Comparison of ENCODE assay signal across 24 cellular contexts in genomic region chr1:156880473-156880872, GRCh38. TPM values are rescaled to one million over a fixed set of nuclear protein-coding genes. Genes with fewer than 3 reads are reported as not detected.
"Had no signal": no experiment of that assay in that cellular context is flagged by ENCODE, and none has a peak within 500 bp of the region (broad histone marks: within the 10 kb centered on the region; RNA-seq: fewer than 3 reads in every experiment).

No MANE protein-coding gene starts in this region.

- DNase-seq: effector memory CD4-positive, alpha-beta T cell; gastrocnemius medialis; immature natural killer cell; kidney; left cardiac atrium; left ventricle myocardium inferior; lower lobe of right lung; midbrain; naive B cell; psoas muscle; retina; right lobe of liver; stimulated activated CD4-positive, alpha-beta T cell treated with anti-CD3 and anti-CD28 coated beads, Interleukin-4, amount 100 ng/mL, for 4 hours; stimulated activated naive B cell treated with anti-CD40 and anti-IgM and Interleukin-4, amounts not matched to agents 10 μg/mL and 1 μg/mL and 100 μg/mL, for 72 hours; stimulated activated naive CD8-positive, alpha-beta T cell treated with anti-CD3 and anti-CD28 coated beads, Interleukin-15, amount 100 ng/mL, for 72 hours; testis; upper lobe of right lung had no signal

- H3K9me3 ChIP-seq: esophagus muscularis mucosa, gastrocnemius medialis, left ventricle myocardium inferior, lower lobe of right lung, psoas muscle, right lobe of liver, testis, tibial nerve, upper lobe of right lung, vagina had no signal

- ATAC-seq: gastrocnemius medialis; left cardiac atrium; lower lobe of right lung; psoas muscle; right lobe of liver; stimulated activated naive B cell treated with anti-CD40 and anti-IgM and Interleukin-4, amounts not matched to agents 10 μg/mL and 1 μg/mL and 100 μg/mL, for 72 hours; stimulated activated naive CD8-positive, alpha-beta T cell treated with anti-CD3 and anti-CD28 coated beads, Interleukin-15, amount 100 ng/mL, for 72 hours; upper lobe of right lung had no signal

- H3K27me3 ChIP-seq: right lobe of liver, testis, vagina had no signal

- H3K4me3 ChIP-seq: esophagus muscularis mucosa, gastrocnemius medialis, left ventricle myocardium inferior, lower lobe of right lung, psoas muscle, right lobe of liver, testis, tibial nerve, upper lobe of right lung, vagina had no signal

- H3K27ac ChIP-seq: epithelial cell of prostate, esophagus muscularis mucosa, gastrocnemius medialis, left ventricle myocardium inferior, lower lobe of right lung, psoas muscle, right lobe of liver, testis, tibial nerve, upper lobe of right lung, vagina had no signal

- H3K4me1 ChIP-seq: gastrocnemius medialis, left ventricle myocardium inferior, lower lobe of right lung, psoas muscle, right lobe of liver, tibial nerve, upper lobe of right lung, vagina had no signal

- H3K36me3 ChIP-seq: esophagus muscularis mucosa, gastrocnemius medialis, left ventricle myocardium inferior, lower lobe of right lung, right lobe of liver, tibial nerve, upper lobe of right lung, vagina had no signal

RNA-seq across cellular contexts. Expression of gene NTRK1, which starts 19.8 kb away (rescaled TPM):
- total RNA-seq: fibroblast of villous mesenchyme, right lobe of liver had no signal

RNA-seq across cellular contexts. Expression of gene INSRR, which starts 21.6 kb away (rescaled TPM):
- total RNA-seq: esophagus muscularis mucosa, fibroblast of villous mesenchyme, gastrocnemius medialis, lower lobe of right lung, right lobe of liver, subcutaneous adipose tissue, upper lobe of right lung, vagina had no signal

RNA-seq across cellular contexts. Expression of gene LRRC71, which starts 40.0 kb away (rescaled TPM):
- total RNA-seq: esophagus muscularis mucosa, fibroblast of villous mesenchyme, gastrocnemius medialis, left cardiac atrium, omental fat pad, psoas muscle, vagina had no signal
